In genomic region chr19:49536921-49537462, GRCh38 we compare ENCODE assay signal across 11 cellular contexts. TPM values are rescaled to one million over a fixed set of nuclear protein-coding genes. Genes with fewer than 3 reads are reported as not detected.
DNase-seq lines count a peak whose midpoint lies in the region; ATAC-seq, FAIRE-seq and TF ChIP-seq lines count a peak whose summit lies in the region.
"Had no signal": no experiment of that assay in that cellular context is flagged by ENCODE, and none has a peak within 500 bp of the region (broad histone marks: within the 10 kb centered on the region; RNA-seq: fewer than 3 reads in every experiment).

No MANE protein-coding gene starts in this region.

- no peak for ATAC-seq in HepG2
- ATAC-seq in right lobe of liver, result no peak
- no peak for ATAC-seq in naive thymus-derived CD4-positive, alpha-beta T cell

- H3K4me3 ChIP-seq in HepG2 (replicated peaks in 1 of 3; ENCODE audit: insufficient read depth in 1 of 3, low read depth in 2 of 3, low read length in 3 of 3), result no peak overlapping the region
- no peak overlapping the region for H3K4me3 ChIP-seq in right lobe of liver
- H3K4me3 ChIP-seq in OCI-LY7 (ENCODE audit: low read depth, low read length, poor library complexity, severe bottlenecking), result no peak overlapping the region
- H3K4me3 ChIP-seq in BE2C (ENCODE audit: low read depth, low read length), result no peak overlapping the region
- no peak overlapping the region for H3K4me3 ChIP-seq in naive thymus-derived CD4-positive, alpha-beta T cell (ENCODE audit: low read length)
- H3K4me3 ChIP-seq: HAP-1 had no signal

- no peak for FAIRE-seq in HepG2 (lab: Jason Lieb, UNC)
- FAIRE-seq: A204.1 had no signal

- BruUV-seq in HepG2 (replicated peaks; lab: Mats Ljungman, UMichigan) (no TSS peak), OCI-LY7 (replicated peaks; lab: Mats Ljungman, UMichigan) (no TSS peak)

- TF ChIP-seq CTCF in HepG2 (CRISPR knock-in tag; IDR thresholded peaks at IDR 0.05) (no peak), right lobe of liver (IDR thresholded peaks at IDR 0.05) (no peak), OCI-LY7 (conservative IDR thresholded peaks at IDR 0.05; ENCODE audit: low read length) (no peak), neural crest cell (conservative IDR thresholded peaks at IDR 0.05) (no peak), BE2C (IDR thresholded peaks at IDR 0.05; ENCODE audit: low read depth, low read length) (no peak)

- H3K4me3 Mint-ChIP-seq in neural crest cell, result peak overlapping the region; percentile 59
- no peak overlapping the region for H3K4me3 Mint-ChIP-seq in naive thymus-derived CD4-positive, alpha-beta T cell
- H3K4me3 Mint-ChIP-seq: CD4-positive, CD25-positive, alpha-beta regulatory T cell had no signal

- no peak overlapping the region for H3K9ac ChIP-seq in HepG2 (ENCODE audit: insufficient read depth, low read depth, low read length)

- H3K36me3 ChIP-seq in HepG2 (replicated peaks in 1 of 2; ENCODE audit: control insufficient read depth in 1 of 2, insufficient read depth in 2 of 2, low read length in 2 of 2) (peaks cover 10 to 37% of the 10 kb centered on the region in 2 experiments), right lobe of liver (peaks cover 0 to 53% (median 20%) of the 10 kb centered on the region in 4 donors), OCI-LY7 (ENCODE audit: insufficient read depth, low read length) (no peaks in the 10 kb centered on the region), BE2C (no peaks in the 10 kb centered on the region)
- peaks cover 0 to 3% (median 0%) of the 10 kb centered on the region in 3 experiments for H3K36me3 ChIP-seq in naive thymus-derived CD4-positive, alpha-beta T cell (ENCODE audit: control insufficient read depth in 2 of 3, insufficient read depth in 3 of 3, low read length in 3 of 3)
- H3K36me3 ChIP-seq: HAP-1 had no signal

- H3K9me2 ChIP-seq in OCI-LY7 (ENCODE audit: insufficient read depth, low read length), result no peaks in the 10 kb centered on the region

- no peaks in the 10 kb centered on the region for H4K20me1 ChIP-seq in HepG2 (ENCODE audit: insufficient read depth, low read length)
- no peaks in the 10 kb centered on the region for H4K20me1 ChIP-seq in OCI-LY7 (ENCODE audit: insufficient read depth, low read length)

- H3K27ac ChIP-seq in HepG2 (ENCODE audit: extremely low read length, insufficient read depth, low read length), result no peak overlapping the region
- no peak overlapping the region for H3K27ac ChIP-seq in right lobe of liver
- H3K27ac ChIP-seq in OCI-LY7 (ENCODE audit: low read depth, low read length, poor library complexity, severe bottlenecking), result no peak overlapping the region
- H3K27ac ChIP-seq in naive thymus-derived CD4-positive, alpha-beta T cell (ENCODE audit: low read depth, low read length), result no peak overlapping the region

- H2AFZ ChIP-seq in HepG2 (ENCODE audit: low read length) (no peak overlapping the region), OCI-LY7 (ENCODE audit: low read length) (no peak overlapping the region)

- no peaks in the 10 kb centered on the region for H3K27me3 ChIP-seq in HepG2 (ENCODE audit: control insufficient read depth in 1 of 2, insufficient read depth in 2 of 2, low read length in 2 of 2)
- no peaks in the 10 kb centered on the region for H3K27me3 ChIP-seq in right lobe of liver
- no peaks in the 10 kb centered on the region for H3K27me3 ChIP-seq in BE2C
- no peaks in the 10 kb centered on the region for H3K27me3 ChIP-seq in naive thymus-derived CD4-positive, alpha-beta T cell (ENCODE audit: control insufficient read depth in 2 of 2, insufficient read depth in 2 of 2, low read length in 2 of 2)

- DNase-seq in HepG2 (ENCODE audit: low spot score) (no peak), right lobe of liver (no peak), OCI-LY7 (ENCODE audit: low spot score) (no peak), neural crest cell (ENCODE audit: low read depth, low spot score) (no peak), BE2C (no peak), H4 (ENCODE audit: low spot score) (no peak)
- DNase-seq in naive thymus-derived CD4-positive, alpha-beta T cell, result no peak
- DNase-seq: CD4-positive, CD25-positive, alpha-beta regulatory T cell; GOT3 had no signal

- H3K4me2 ChIP-seq in HepG2 (ENCODE audit: low read depth, low read length) (no peak overlapping the region), OCI-LY7 (ENCODE audit: low read length) (0 out of 2 replicates have a peak overlapping the region, but pooled peaks have one; percentile 56)

- H3K4me1 ChIP-seq in HepG2 (ENCODE audit: insufficient read depth, low read length) (no peaks in the 10 kb centered on the region), right lobe of liver (no peaks in the 10 kb centered on the region), OCI-LY7 (ENCODE audit: insufficient read depth, low read length, poor library complexity, severe bottlenecking) (peaks cover 39% of the 10 kb centered on the region), BE2C (peaks cover 5% of the 10 kb centered on the region; the same call in 1 of the 2 replicates)
- H3K4me1 ChIP-seq in naive thymus-derived CD4-positive, alpha-beta T cell (ENCODE audit: control insufficient read depth in 2 of 2, insufficient read depth in 2 of 2, low read length in 2 of 2), result peaks cover 12 to 21% of the 10 kb centered on the region in 2 donors

- no peak overlapping the region for H3K27ac Mint-ChIP-seq in neural crest cell (ENCODE audit: unreplicated experiment)
- peak overlapping the region in 1 of 9 donors; percentile 47 for H3K27ac Mint-ChIP-seq in naive thymus-derived CD4-positive, alpha-beta T cell
- H3K27ac Mint-ChIP-seq: CD4-positive, CD25-positive, alpha-beta regulatory T cell had no signal

- H3K4me1 Mint-ChIP-seq in neural crest cell, result peaks cover 17% of the 10 kb centered on the region
- H3K4me1 Mint-ChIP-seq in naive thymus-derived CD4-positive, alpha-beta T cell, result peaks cover 19 to 28% (median 24%) of the 10 kb centered on the region in 7 donors

- no peaks in the 10 kb centered on the region for H3K9me3 Mint-ChIP-seq in neural crest cell
- H3K9me3 Mint-ChIP-seq in naive thymus-derived CD4-positive, alpha-beta T cell, result no peaks in the 10 kb centered on the region
- H3K9me3 Mint-ChIP-seq: CD4-positive, CD25-positive, alpha-beta regulatory T cell had no signal

- WGBS in HepG2 (ENCODE audit: low lambda C conversion rate), result 95% methylated on average over 16 of the region's 22 CpGs
- 71% methylated on average over 5 of the region's 22 CpGs for WGBS in right lobe of liver (ENCODE audit: insufficient coverage, low coverage, low lambda C conversion rate, missing lambda C conversion rate)

- H3K79me2 ChIP-seq in HepG2 (ENCODE audit: insufficient read depth, low read length) (no peaks in the 10 kb centered on the region), OCI-LY7 (ENCODE audit: insufficient read depth, low read depth, low read length) (no peaks in the 10 kb centered on the region)

- intact Hi-C loops in HepG2 (cut with micrococcal nuclease; ENCODE audit: unreplicated experiment) (no loop called here), right lobe of liver (cut with DNase I) (no loop called here), OCI-LY7 (cut with micrococcal nuclease; ENCODE audit: unreplicated experiment) (no loop called here)
- intact Hi-C loops in naive thymus-derived CD4-positive, alpha-beta T cell (cut with micrococcal nuclease), result no loop called here

- H3K27me3 Mint-ChIP-seq in neural crest cell (ENCODE audit: low read depth), result peaks cover 11% of the 10 kb centered on the region
- H3K27me3 Mint-ChIP-seq in naive thymus-derived CD4-positive, alpha-beta T cell, result peaks cover 0 to 2% (median 0%) of the 10 kb centered on the region in 5 donors

- H3K9me3 ChIP-seq in HepG2 (ENCODE audit: low read length) (no peaks in the 10 kb centered on the region), right lobe of liver (no peaks in the 10 kb centered on the region), OCI-LY7 (ENCODE audit: low read length) (no peaks in the 10 kb centered on the region), BE2C (no peaks in the 10 kb centered on the region)
- no peaks in the 10 kb centered on the region for H3K9me3 ChIP-seq in naive thymus-derived CD4-positive, alpha-beta T cell (ENCODE audit: control insufficient read depth in 2 of 3, low read length in 3 of 3)
- H3K9me3 ChIP-seq: HAP-1 had no signal

- H3K36me3 Mint-ChIP-seq in neural crest cell (ENCODE audit: low read depth), result no peaks in the 10 kb centered on the region
- H3K36me3 Mint-ChIP-seq in naive thymus-derived CD4-positive, alpha-beta T cell, result peaks cover 0 to 5% (median 3%) of the 10 kb centered on the region in 5 donors

- POLR2A ChIA-PET in HepG2 (lab: Yijun Ruan, JAX) (no interaction called here), OCI-LY7 (lab: Charles Lee) (interaction anchor here (0.7 kb wide), 1 partner anchor 30 kb away, joined by 4 read pairs; no protein-coding TSS in a partner anchor)
- POLR2A ChIA-PET in naive thymus-derived CD4-positive, alpha-beta T cell (lab: Charles Lee), result interaction anchor here (0.6 to 2.0 kb wide), 7 partner anchors 10 to 162 kb away, joined by 3 to 15 read pairs (median 4); partner anchors contain the start of gene FCGRT

- CTCF ChIA-PET in HepG2 (lab: Yijun Ruan, JAX; ENCODE audit: low intra/inter-chr PET ratio, low total read pairs) (no interaction called here), OCI-LY7 (lab: Charles Lee; ENCODE audit: unreplicated experiment) (no interaction called here)
- CTCF ChIA-PET in naive thymus-derived CD4-positive, alpha-beta T cell (lab: Charles Lee), result interaction anchor here (0.7 to 1.8 kb wide), 2 partner anchors 9 to 23 kb away, joined by 3 to 4 read pairs; partner anchors contain the start of gene RCN3

- no peak for TF ChIP-seq RAD21 in HepG2 (CRISPR knock-in tag; IDR thresholded peaks at IDR 0.05)

- in situ Hi-C loops in HepG2 (cut with HindIII; ENCODE audit: extremely low pct_ligation_motif_present, low pct_unique_long_range_greater_than_20kb), result no loop called here

- TF ChIP-seq POLR2A in HepG2 (IDR thresholded peaks at IDR 0.05; ENCODE audit: insufficient read depth in 1 of 2, low read depth in 2 of 2, low read length in 2 of 2), result no peak
- no peak for TF ChIP-seq POLR2A in right lobe of liver (IDR thresholded peaks at IDR 0.05)

- no peak for TF ChIP-seq EP300 in HepG2 (IDR thresholded peaks at IDR 0.05; ENCODE audit: low read depth in 2 of 2, low read length in 2 of 2)
- no peak for TF ChIP-seq EP300 in HepG2 (CRISPR knock-in tag; IDR thresholded peaks at IDR 0.05; ENCODE audit: borderline replicate concordance)

RNA-seq across cellular contexts. Expression of gene RCN3, which starts 9.2 kb away (rescaled TPM):
- 1.7 and 10.1 TPM in 2 replicates for total RNA-seq in HepG2 (2016; rRNA removed; fragmentation: Illumina TruSeq; extraction: Trizol)
- total RNA-seq in HepG2 (2016; cell fraction: cytosol; rRNA removed; fragmentation: Illumina TruSeq; extraction: Trizol; ENCODE audit: low read depth), result 2.9 TPM in 2 replicates
- total RNA-seq in HepG2 (2016; cell fraction: insoluble cytoplasmic fraction; rRNA removed; fragmentation: Illumina TruSeq; extraction: Trizol), result 2.5 and 10.4 TPM in 2 replicates
- total RNA-seq in HepG2 (2016; cell fraction: membrane; rRNA removed; fragmentation: Illumina TruSeq; extraction: Trizol), result 3.9 and 4.3 TPM in 2 replicates
- 12.9 and 16.5 TPM in 2 replicates for total RNA-seq in HepG2 (2016; cell fraction: nucleus; rRNA removed; fragmentation: Illumina TruSeq; extraction: Trizol)
- polyA plus RNA-seq in HepG2 (2011; rRNA removed), result 3.0 and 3.3 TPM in 2 replicates
- polyA plus RNA-seq in HepG2 (2011; cell fraction: cytosol; rRNA removed), result 0.79 and 1.6 TPM in 2 replicates
- polyA plus RNA-seq in HepG2 (2011; cell fraction: nucleus; rRNA removed), result 33.2 and 45.9 TPM in 2 replicates
- polyA plus RNA-seq in HepG2 (2012), result 4.9 and 5.2 TPM in 2 replicates
- polyA plus RNA-seq in HepG2 (2016; cell fraction: cytosol; fragmentation: Illumina TruSeq; extraction: Trizol; ENCODE audit: low read depth), result 4.8 and 4.9 TPM in 2 replicates
- polyA plus RNA-seq in HepG2 (2016; cell fraction: insoluble cytoplasmic fraction; fragmentation: Illumina TruSeq; extraction: Trizol; ENCODE audit: low read depth), result 3.3 and 3.5 TPM in 2 replicates
- 4.3 and 6.1 TPM in 2 replicates for polyA plus RNA-seq in HepG2 (2016; cell fraction: membrane; fragmentation: Illumina TruSeq; extraction: Trizol; ENCODE audit: low read depth)
- polyA plus RNA-seq in HepG2 (2016; cell fraction: nucleus; fragmentation: Illumina TruSeq; extraction: Trizol; ENCODE audit: insufficient read depth, low read depth), result 61.4 and 74.8 TPM in 2 replicates
- polyA minus RNA-seq in HepG2 (2011; rRNA and poly(A)+ RNA removed; ENCODE audit: low replicate concordance), result 0.14 and 0.50 TPM in 2 replicates
- not detected in 2 replicates for polyA minus RNA-seq in HepG2 (2011; cell fraction: cytosol; rRNA and poly(A)+ RNA removed)
- polyA minus RNA-seq in HepG2 (2011; cell fraction: nucleus; rRNA and poly(A)+ RNA removed), result 3.1 and 4.0 TPM in 2 replicates
- total RNA-seq in right lobe of liver, result 10 to 100 TPM in 3 of 6 experiments, 1 to 10 TPM in 3; 5.3 to 18.0 (median 10.9) TPM
- 0.77 and 1.4 TPM in 2 replicates for total RNA-seq in OCI-LY7 (2014; rRNA removed; shearing (Covaris generic))
- 1.3 and 2.1 TPM in 2 replicates for total RNA-seq in OCI-LY7 (2022)
- 7.7 and 8.8 TPM in 2 replicates for total RNA-seq in neural crest cell
- polyA plus RNA-seq in BE2C (2012; ENCODE audit: insufficient read depth, insufficient read length, low read depth), result 7.2 TPM
- 6.1 and 7.6 TPM in 2 replicates for total RNA-seq in H4 (2014; rRNA removed; shearing (Covaris generic))
- 10 to 100 TPM in 1 of 5 experiments, 1 to 10 TPM in 4; 1.9 to 14.5 (median 3.5) TPM for total RNA-seq in naive thymus-derived CD4-positive, alpha-beta T cell
- 10 to 100 TPM in 1 of 2 donors, 1 to 10 TPM in 1; 6.9 to 12.3 TPM for polyA plus RNA-seq in naive thymus-derived CD4-positive, alpha-beta T cell

RNA-seq across cellular contexts. Expression of gene FCGRT, which starts 24.5 kb away (rescaled TPM):
- total RNA-seq in HepG2 (2016; rRNA removed; fragmentation: Illumina TruSeq; extraction: Trizol) (124 and 225 TPM in 2 replicates), right lobe of liver (100 to 1,000 TPM; 123 to 335 (median 245) TPM), OCI-LY7 (2022) (10.7 and 11.6 TPM in 2 replicates), neural crest cell (24.9 and 27.5 TPM in 2 replicates)
- 222 and 258 TPM in 2 replicates for total RNA-seq in HepG2 (2016; cell fraction: cytosol; rRNA removed; fragmentation: Illumina TruSeq; extraction: Trizol; ENCODE audit: low read depth)
- 102 and 228 TPM in 2 replicates for total RNA-seq in HepG2 (2016; cell fraction: insoluble cytoplasmic fraction; rRNA removed; fragmentation: Illumina TruSeq; extraction: Trizol)
- total RNA-seq in HepG2 (2016; cell fraction: membrane; rRNA removed; fragmentation: Illumina TruSeq; extraction: Trizol), result 261 and 289 TPM in 2 replicates
- 141 and 165 TPM in 2 replicates for total RNA-seq in HepG2 (2016; cell fraction: nucleus; rRNA removed; fragmentation: Illumina TruSeq; extraction: Trizol)
- polyA plus RNA-seq in HepG2 (2011; rRNA removed), result 121 and 149 TPM in 2 replicates
- 105 and 151 TPM in 2 replicates for polyA plus RNA-seq in HepG2 (2011; cell fraction: cytosol; rRNA removed)
- 256 and 257 TPM in 2 replicates for polyA plus RNA-seq in HepG2 (2011; cell fraction: nucleus; rRNA removed)
- 143 and 177 TPM in 2 replicates for polyA plus RNA-seq in HepG2 (2012)
- polyA plus RNA-seq in HepG2 (2016; cell fraction: cytosol; fragmentation: Illumina TruSeq; extraction: Trizol; ENCODE audit: low read depth), result 245 and 266 TPM in 2 replicates
- 107 and 130 TPM in 2 replicates for polyA plus RNA-seq in HepG2 (2016; cell fraction: insoluble cytoplasmic fraction; fragmentation: Illumina TruSeq; extraction: Trizol; ENCODE audit: low read depth)
- polyA plus RNA-seq in HepG2 (2016; cell fraction: membrane; fragmentation: Illumina TruSeq; extraction: Trizol; ENCODE audit: low read depth), result 257 and 263 TPM in 2 replicates
- 289 and 295 TPM in 2 replicates for polyA plus RNA-seq in HepG2 (2016; cell fraction: nucleus; fragmentation: Illumina TruSeq; extraction: Trizol; ENCODE audit: insufficient read depth, low read depth)
- 0.65 and 115 TPM in 2 replicates for polyA minus RNA-seq in HepG2 (2011; rRNA and poly(A)+ RNA removed; ENCODE audit: low replicate concordance)
- polyA minus RNA-seq in HepG2 (2011; cell fraction: cytosol; rRNA and poly(A)+ RNA removed), result 72.8 and 82.9 TPM in 2 replicates
- 27.6 and 29.2 TPM in 2 replicates for polyA minus RNA-seq in HepG2 (2011; cell fraction: nucleus; rRNA and poly(A)+ RNA removed)
- 19.4 and 20.9 TPM in 2 replicates for total RNA-seq in OCI-LY7 (2014; rRNA removed; shearing (Covaris generic))
- 8.4 TPM for polyA plus RNA-seq in BE2C (2012; ENCODE audit: insufficient read depth, insufficient read length, low read depth)
- total RNA-seq in H4 (2014; rRNA removed; shearing (Covaris generic)), result 2.3 and 2.7 TPM in 2 replicates
- 100 to 1,000 TPM in 1 of 5 experiments, 10 to 100 TPM in 3, 1 to 10 TPM in 1; 8.2 to 177 (median 47.5) TPM for total RNA-seq in naive thymus-derived CD4-positive, alpha-beta T cell
- polyA plus RNA-seq in naive thymus-derived CD4-positive, alpha-beta T cell, result 100 to 1,000 TPM; 117 to 129 TPM

RNA-seq across cellular contexts. Expression of gene RPS11, which starts 40.8 kb away (rescaled TPM):
- 2,345 and 2,734 TPM in 2 replicates for total RNA-seq in HepG2 (2016; rRNA removed; fragmentation: Illumina TruSeq; extraction: Trizol)
- 3,922 and 3,962 TPM in 2 replicates for total RNA-seq in HepG2 (2016; cell fraction: cytosol; rRNA removed; fragmentation: Illumina TruSeq; extraction: Trizol; ENCODE audit: low read depth)
- total RNA-seq in HepG2 (2016; cell fraction: insoluble cytoplasmic fraction; rRNA removed; fragmentation: Illumina TruSeq; extraction: Trizol), result 2,320 and 2,893 TPM in 2 replicates
- total RNA-seq in HepG2 (2016; cell fraction: membrane; rRNA removed; fragmentation: Illumina TruSeq; extraction: Trizol), result 5,292 and 5,634 TPM in 2 replicates
- 817 and 896 TPM in 2 replicates for total RNA-seq in HepG2 (2016; cell fraction: nucleus; rRNA removed; fragmentation: Illumina TruSeq; extraction: Trizol)
- polyA plus RNA-seq in HepG2 (2011; rRNA removed), result 2,839 and 2,896 TPM in 2 replicates
- polyA plus RNA-seq in HepG2 (2011; cell fraction: cytosol; rRNA removed), result 6,087 and 6,094 TPM in 2 replicates
- polyA plus RNA-seq in HepG2 (2011; cell fraction: nucleus; rRNA removed), result 1,822 and 1,919 TPM in 2 replicates
- 3,444 and 3,595 TPM in 2 replicates for polyA plus RNA-seq in HepG2 (2012)
- polyA plus RNA-seq in HepG2 (2016; cell fraction: cytosol; fragmentation: Illumina TruSeq; extraction: Trizol; ENCODE audit: low read depth), result 4,821 and 5,462 TPM in 2 replicates
- 3,269 and 3,282 TPM in 2 replicates for polyA plus RNA-seq in HepG2 (2016; cell fraction: insoluble cytoplasmic fraction; fragmentation: Illumina TruSeq; extraction: Trizol; ENCODE audit: low read depth)
- polyA plus RNA-seq in HepG2 (2016; cell fraction: membrane; fragmentation: Illumina TruSeq; extraction: Trizol; ENCODE audit: low read depth), result 6,240 and 6,461 TPM in 2 replicates
- polyA plus RNA-seq in HepG2 (2016; cell fraction: nucleus; fragmentation: Illumina TruSeq; extraction: Trizol; ENCODE audit: insufficient read depth, low read depth), result 1,822 and 1,918 TPM in 2 replicates
- 1,415 and 1,765 TPM in 2 replicates for polyA minus RNA-seq in HepG2 (2011; rRNA and poly(A)+ RNA removed; ENCODE audit: low replicate concordance)
- polyA minus RNA-seq in HepG2 (2011; cell fraction: cytosol; rRNA and poly(A)+ RNA removed), result 470 and 550 TPM in 2 replicates
- 202 and 266 TPM in 2 replicates for polyA minus RNA-seq in HepG2 (2011; cell fraction: nucleus; rRNA and poly(A)+ RNA removed)
- 1,000 to 10,000 TPM in 2 of 6 experiments, 100 to 1,000 TPM in 4; 417 to 1,739 (median 617) TPM for total RNA-seq in right lobe of liver
- total RNA-seq in OCI-LY7 (2014; rRNA removed; shearing (Covaris generic)), result 6,180 and 6,539 TPM in 2 replicates
- total RNA-seq in OCI-LY7 (2022), result 2,366 and 2,673 TPM in 2 replicates
- total RNA-seq in neural crest cell, result 2,365 and 2,591 TPM in 2 replicates
- polyA plus RNA-seq in BE2C (2012; ENCODE audit: insufficient read depth, insufficient read length, low read depth), result 2,730 TPM
- total RNA-seq in H4 (2014; rRNA removed; shearing (Covaris generic)), result 6,191 and 6,227 TPM in 2 replicates
- 1,000 to 10,000 TPM; 2,065 to 3,362 (median 2,972) TPM for total RNA-seq in naive thymus-derived CD4-positive, alpha-beta T cell
- 1,000 to 10,000 TPM; 2,125 to 2,254 TPM for polyA plus RNA-seq in naive thymus-derived CD4-positive, alpha-beta T cell

RNA-seq across cellular contexts. Expression of gene NOSIP, which starts 43.4 kb away (rescaled TPM):
- 78.0 and 81.4 TPM in 2 replicates for total RNA-seq in HepG2 (2016; rRNA removed; fragmentation: Illumina TruSeq; extraction: Trizol)
- 40.9 and 41.1 TPM in 2 replicates for total RNA-seq in HepG2 (2016; cell fraction: cytosol; rRNA removed; fragmentation: Illumina TruSeq; extraction: Trizol; ENCODE audit: low read depth)
- 74.5 and 94.1 TPM in 2 replicates for total RNA-seq in HepG2 (2016; cell fraction: insoluble cytoplasmic fraction; rRNA removed; fragmentation: Illumina TruSeq; extraction: Trizol)
- 33.6 and 34.5 TPM in 2 replicates for total RNA-seq in HepG2 (2016; cell fraction: membrane; rRNA removed; fragmentation: Illumina TruSeq; extraction: Trizol)
- 36.2 and 36.7 TPM in 2 replicates for total RNA-seq in HepG2 (2016; cell fraction: nucleus; rRNA removed; fragmentation: Illumina TruSeq; extraction: Trizol)
- 54.3 and 58.4 TPM in 2 replicates for polyA plus RNA-seq in HepG2 (2011; rRNA removed)
- 53.5 and 96.5 TPM in 2 replicates for polyA plus RNA-seq in HepG2 (2011; cell fraction: cytosol; rRNA removed)
- polyA plus RNA-seq in HepG2 (2011; cell fraction: nucleus; rRNA removed), result 112 and 135 TPM in 2 replicates
- polyA plus RNA-seq in HepG2 (2012), result 35.5 and 41.6 TPM in 2 replicates
- 38.2 and 39.1 TPM in 2 replicates for polyA plus RNA-seq in HepG2 (2016; cell fraction: cytosol; fragmentation: Illumina TruSeq; extraction: Trizol; ENCODE audit: low read depth)
- 86.7 and 88.4 TPM in 2 replicates for polyA plus RNA-seq in HepG2 (2016; cell fraction: insoluble cytoplasmic fraction; fragmentation: Illumina TruSeq; extraction: Trizol; ENCODE audit: low read depth)
- polyA plus RNA-seq in HepG2 (2016; cell fraction: membrane; fragmentation: Illumina TruSeq; extraction: Trizol; ENCODE audit: low read depth), result 28.0 and 28.7 TPM in 2 replicates
- polyA plus RNA-seq in HepG2 (2016; cell fraction: nucleus; fragmentation: Illumina TruSeq; extraction: Trizol; ENCODE audit: insufficient read depth, low read depth), result 63.0 and 67.6 TPM in 2 replicates
- polyA minus RNA-seq in HepG2 (2011; rRNA and poly(A)+ RNA removed; ENCODE audit: low replicate concordance), result 91.2 and 148 TPM in 2 replicates
- polyA minus RNA-seq in HepG2 (2011; cell fraction: cytosol; rRNA and poly(A)+ RNA removed), result 26.7 and 28.8 TPM in 2 replicates
- 18.2 and 20.6 TPM in 2 replicates for polyA minus RNA-seq in HepG2 (2011; cell fraction: nucleus; rRNA and poly(A)+ RNA removed)
- 10 to 100 TPM; 16.2 to 31.9 (median 23.2) TPM for total RNA-seq in right lobe of liver
- 74.7 and 84.0 TPM in 2 replicates for total RNA-seq in OCI-LY7 (2014; rRNA removed; shearing (Covaris generic))
- 35.1 and 42.7 TPM in 2 replicates for total RNA-seq in OCI-LY7 (2022)
- total RNA-seq in neural crest cell, result 70.2 and 74.1 TPM in 2 replicates
- 164 TPM for polyA plus RNA-seq in BE2C (2012; ENCODE audit: insufficient read depth, insufficient read length, low read depth)
- total RNA-seq in H4 (2014; rRNA removed; shearing (Covaris generic)), result 95.7 and 114 TPM in 2 replicates
- 100 to 1,000 TPM; 222 to 267 (median 228) TPM for total RNA-seq in naive thymus-derived CD4-positive, alpha-beta T cell
- polyA plus RNA-seq in naive thymus-derived CD4-positive, alpha-beta T cell, result 1,000 to 10,000 TPM in 1 of 2 donors, 100 to 1,000 TPM in 1; 933 to 1,232 TPM

RNA-seq across cellular contexts. Expression of gene PRRG2, which starts 44.1 kb away (rescaled TPM):
- total RNA-seq in HepG2 (2016; rRNA removed; fragmentation: Illumina TruSeq; extraction: Trizol) (0.51 and 0.82 TPM in 2 replicates), right lobe of liver (1 to 10 TPM; 2.5 to 5.9 (median 3.1) TPM), OCI-LY7 (2022) (2.4 TPM in 2 replicates), neural crest cell (1.0 and 1.3 TPM in 2 replicates)
- total RNA-seq in HepG2 (2016; cell fraction: cytosol; rRNA removed; fragmentation: Illumina TruSeq; extraction: Trizol; ENCODE audit: low read depth), result 1.1 and 1.6 TPM in 2 replicates
- total RNA-seq in HepG2 (2016; cell fraction: insoluble cytoplasmic fraction; rRNA removed; fragmentation: Illumina TruSeq; extraction: Trizol), result 0.43 and 0.97 TPM in 2 replicates
- 0.56 and 0.79 TPM in 2 replicates for total RNA-seq in HepG2 (2016; cell fraction: membrane; rRNA removed; fragmentation: Illumina TruSeq; extraction: Trizol)
- total RNA-seq in HepG2 (2016; cell fraction: nucleus; rRNA removed; fragmentation: Illumina TruSeq; extraction: Trizol), result 0.78 and 1.3 TPM in 2 replicates
- polyA plus RNA-seq in HepG2 (2011; rRNA removed), result 0.64 and 0.66 TPM in 2 replicates
- 0.69 and 0.98 TPM in 2 replicates for polyA plus RNA-seq in HepG2 (2011; cell fraction: cytosol; rRNA removed)
- polyA plus RNA-seq in HepG2 (2011; cell fraction: nucleus; rRNA removed), result 1.2 and 1.3 TPM in 2 replicates
- polyA plus RNA-seq in HepG2 (2012), result 0.49 and 0.83 TPM in 2 replicates
- 0.18 and 0.40 TPM in 2 replicates for polyA plus RNA-seq in HepG2 (2016; cell fraction: cytosol; fragmentation: Illumina TruSeq; extraction: Trizol; ENCODE audit: low read depth)
- polyA plus RNA-seq in HepG2 (2016; cell fraction: insoluble cytoplasmic fraction; fragmentation: Illumina TruSeq; extraction: Trizol; ENCODE audit: low read depth), result 0.44 and 0.60 TPM in 2 replicates
- 0.39 and 0.42 TPM in 2 replicates for polyA plus RNA-seq in HepG2 (2016; cell fraction: membrane; fragmentation: Illumina TruSeq; extraction: Trizol; ENCODE audit: low read depth)
- 0.57 and 2.1 TPM in 2 replicates for polyA plus RNA-seq in HepG2 (2016; cell fraction: nucleus; fragmentation: Illumina TruSeq; extraction: Trizol; ENCODE audit: insufficient read depth, low read depth)
- polyA minus RNA-seq in HepG2 (2011; rRNA and poly(A)+ RNA removed; ENCODE audit: low replicate concordance), result 0.84 and 1.8 TPM in 2 replicates
- 0.44 and 0.99 TPM in 2 replicates for polyA minus RNA-seq in HepG2 (2011; cell fraction: cytosol; rRNA and poly(A)+ RNA removed)
- 1.4 and 1.7 TPM in 2 replicates for polyA minus RNA-seq in HepG2 (2011; cell fraction: nucleus; rRNA and poly(A)+ RNA removed)
- 2.7 and 4.7 TPM in 2 replicates for total RNA-seq in OCI-LY7 (2014; rRNA removed; shearing (Covaris generic))
- polyA plus RNA-seq in BE2C (2012; ENCODE audit: insufficient read depth, insufficient read length, low read depth), result not detected
- total RNA-seq in H4 (2014; rRNA removed; shearing (Covaris generic)), result 0.56 TPM in 1 of 2 replicates, not detected in the other
- total RNA-seq in naive thymus-derived CD4-positive, alpha-beta T cell, result 1 to 10 TPM in 2 of 5 experiments, under 1 TPM in 3; 0.44 to 2.9 (median 0.58) TPM
- under 1 TPM in 1 of 2 donors, not detected in 1; 0.30 TPM for polyA plus RNA-seq in naive thymus-derived CD4-positive, alpha-beta T cell
- polyA plus RNA-seq: CD4-positive, CD25-positive, alpha-beta regulatory T cell had no signal
